10 cellular contexts compared by ENCODE assay signal in genomic region chr3:159922861-159923312, GRCh38.
DNase-seq lines count a peak whose midpoint lies in the region; ATAC-seq and TF ChIP-seq lines count a peak whose summit lies in the region.
"Had no signal": no experiment of that assay in that cellular context is flagged by ENCODE, and none has a peak within 500 bp of the region (broad histone marks: within the 10 kb centered on the region; RNA-seq: fewer than 3 reads in every experiment).

No MANE protein-coding gene starts in this region.

- H3K36me3 ChIP-seq in heart right ventricle = no peaks in the 10 kb centered on the region
- H3K36me3 ChIP-seq in effector memory CD4-positive, alpha-beta T cell (ENCODE audit: control insufficient read depth, insufficient read depth, low read length) = no peaks in the 10 kb centered on the region
- H3K36me3 ChIP-seq: right lobe of liver had no signal

- no peaks in the 10 kb centered on the region for H3K27me3 Mint-ChIP-seq in stimulated activated memory B cell treated with anti-CD40 and anti-IgM and Interleukin-4, amounts not matched to agents 10 μg/mL and 1 μg/mL and 100 μg/mL, for 72 hours

- H3K4me3 ChIP-seq in heart right ventricle = no peak overlapping the region
- no peak overlapping the region for H3K4me3 ChIP-seq in effector memory CD4-positive, alpha-beta T cell (ENCODE audit: insufficient read depth, low read depth, low read length, poor library complexity, severe bottlenecking)
- H3K4me3 ChIP-seq: right lobe of liver had no signal

- peaks cover 45% of the 10 kb centered on the region for H3K4me1 Mint-ChIP-seq in stimulated activated memory B cell treated with anti-CD40 and anti-IgM and Interleukin-4, amounts not matched to agents 10 μg/mL and 1 μg/mL and 100 μg/mL, for 72 hours

- peak overlapping the region; percentile 82 for H3K27ac Mint-ChIP-seq in stimulated activated memory B cell treated with anti-CD40 and anti-IgM and Interleukin-4, amounts not matched to agents 10 μg/mL and 1 μg/mL and 100 μg/mL, for 72 hours
- H3K27ac Mint-ChIP-seq: activated T-helper 2 cell treated with anti-CD3 and anti-CD28 coated beads, Interferon-gamma antibody, Interleukin-2, Interleukin-4, amounts not matched to agents 10 μg/mL and 5 μg/mL and 100 μg/mL, durations not matched to agents 14 hours and 24 hours and 36 hours had no signal

- 77 to 84% methylated on average over 4 of the region's 4 CpGs for WGBS in heart right ventricle, 2 donors

- no peak for TF ChIP-seq CTCF in heart right ventricle (IDR thresholded peaks at IDR 0.05)

- H3K27ac ChIP-seq in heart right ventricle = no peak overlapping the region
- H3K27ac ChIP-seq in effector memory CD4-positive, alpha-beta T cell (ENCODE audit: insufficient read depth, low read length, poor library complexity, severe bottlenecking) = no peak overlapping the region
- H3K27ac ChIP-seq: right lobe of liver had no signal

- H3K4me1 ChIP-seq in heart right ventricle = peaks cover 0 to 17% (median 0%) of the 10 kb centered on the region in 9 donors
- no peaks in the 10 kb centered on the region for H3K4me1 ChIP-seq in effector memory CD4-positive, alpha-beta T cell (ENCODE audit: control insufficient read depth, insufficient read depth, low read length, poor library complexity, severe bottlenecking)
- H3K4me1 ChIP-seq: right lobe of liver had no signal

- H3K27me3 ChIP-seq in heart right ventricle = no peaks in the 10 kb centered on the region
- H3K27me3 ChIP-seq in effector memory CD4-positive, alpha-beta T cell (replicated peaks; ENCODE audit: control insufficient read depth, insufficient read depth, low read length, poor library complexity, severe bottlenecking) = no peaks in the 10 kb centered on the region
- H3K27me3 ChIP-seq: right lobe of liver had no signal

- no peaks in the 10 kb centered on the region for H3K9me3 Mint-ChIP-seq in stimulated activated memory B cell treated with anti-CD40 and anti-IgM and Interleukin-4, amounts not matched to agents 10 μg/mL and 1 μg/mL and 100 μg/mL, for 72 hours
- H3K9me3 Mint-ChIP-seq: activated T-helper 2 cell treated with anti-CD3 and anti-CD28 coated beads, Interferon-gamma antibody, Interleukin-2, Interleukin-4, amounts not matched to agents 10 μg/mL and 5 μg/mL and 100 μg/mL, durations not matched to agents 14 hours and 24 hours and 36 hours had no signal

- H3K4me3 Mint-ChIP-seq in stimulated activated memory B cell treated with anti-CD40 and anti-IgM and Interleukin-4, amounts not matched to agents 10 μg/mL and 1 μg/mL and 100 μg/mL, for 72 hours = peak overlapping the region; percentile 34

- intact Hi-C loops in heart right ventricle (cut with DNase I) = no loop called here

- no peaks in the 10 kb centered on the region for H3K36me3 Mint-ChIP-seq in stimulated activated memory B cell treated with anti-CD40 and anti-IgM and Interleukin-4, amounts not matched to agents 10 μg/mL and 1 μg/mL and 100 μg/mL, for 72 hours

- DNase-seq in activated naive CD4-positive, alpha-beta T cell (lab: John Stamatoyannopoulos, UW) = no peak
- DNase-seq in heart right ventricle = no peak
- no peak for DNase-seq in effector memory CD4-positive, alpha-beta T cell
- DNase-seq: right lobe of liver had no signal

- H3K9me3 ChIP-seq in heart right ventricle = no peaks in the 10 kb centered on the region
- no peaks in the 10 kb centered on the region for H3K9me3 ChIP-seq in effector memory CD4-positive, alpha-beta T cell (ENCODE audit: control insufficient read depth, low read length)
- H3K9me3 ChIP-seq: right lobe of liver had no signal

- peak; percentile 92 for ATAC-seq in GM19025 (IDR thresholded peaks at IDR 0.05; ENCODE audit: low read depth, unreplicated experiment)
- peak; percentile 94 for ATAC-seq in HG02642 (IDR thresholded peaks at IDR 0.05; ENCODE audit: poor library complexity, unreplicated experiment)
- peak; percentile 89 for ATAC-seq in HG03565 (IDR thresholded peaks at IDR 0.05; ENCODE audit: unreplicated experiment)
- ATAC-seq in stimulated activated memory B cell treated with anti-CD40 and anti-IgM and Interleukin-4, amounts not matched to agents 10 μg/mL and 1 μg/mL and 100 μg/mL, for 72 hours = peak; percentile 99
- no peak for ATAC-seq in heart right ventricle
- ATAC-seq: SK-N-SH treated with all-trans-retinoic acid at 6 μM for 48 hours had no signal

Comparison
In these comparisons a context has a peak if more than half of its experiments do, and no peak if none do; other contexts are left out.
1. ATAC-seq: peak in GM19025 (single experiment), HG02642 (single experiment), HG03565 (single experiment) and stimulated activated memory B cell treated with anti-CD40 and anti-IgM and Interleukin-4, amounts not matched to agents 10 μg/mL and 1 μg/mL and 100 μg/mL, for 72 hours (single experiment); none in heart right ventricle (0 of 8).